ENCODE assay signal across 8 cellular contexts in the genomic region with DNA sequence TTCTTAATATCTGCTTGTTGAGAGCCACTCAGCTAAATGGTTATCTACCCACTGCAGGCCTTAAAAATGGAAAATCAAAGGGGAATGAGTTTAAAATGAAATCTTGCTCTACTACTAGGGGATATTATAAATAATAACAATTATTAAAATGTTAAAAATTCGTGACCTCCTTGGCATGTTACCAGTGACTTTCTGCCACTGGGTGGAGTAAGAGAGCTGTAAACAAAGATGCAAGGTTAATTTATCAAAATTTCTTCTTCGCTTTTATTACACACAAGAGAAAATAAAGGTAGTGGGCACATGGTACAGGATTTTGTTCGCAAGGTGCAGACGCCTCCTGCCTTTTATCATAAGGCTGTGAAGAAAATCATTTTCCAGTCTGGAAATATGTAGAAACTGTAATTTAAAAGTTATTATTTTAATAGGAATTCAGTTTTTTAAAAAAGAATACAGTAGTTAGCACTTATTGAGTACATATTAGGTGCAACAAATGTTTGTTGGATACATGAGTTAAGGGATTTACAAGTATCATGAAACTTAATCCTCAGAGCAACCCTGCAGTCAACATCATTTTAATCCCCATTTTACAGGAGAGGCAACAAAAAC.
A peak's percentile ranks its signal among the peaks of the same experiment; 100 is the strongest.
DNase-seq lines count a peak whose midpoint lies in the region; ATAC-seq and TF ChIP-seq lines count a peak whose summit lies in the region.

No MANE protein-coding gene starts in this region.

- TF ChIP-seq CTCF in brain (conservative IDR thresholded peaks at IDR 0.05) = peak; percentile 82 to 91

- ATAC-seq in HG03565 (IDR thresholded peaks at IDR 0.05; ENCODE audit: unreplicated experiment) (no peak), HG02981 (IDR thresholded peaks at IDR 0.05; ENCODE audit: unreplicated experiment) (no peak)

- DNase-seq in NCI-H146 treated with DMSO at 0.1 percent for 48 hours (lab: John Stamatoyannopoulos, UW; ENCODE audit: unreplicated experiment) = peak; percentile 9
- no peak for DNase-seq in NCI-H146 (lab: John Stamatoyannopoulos, UW)
- DNase-seq in Kasumi-1 (lab: John Stamatoyannopoulos, UW) = peak; percentile 36 to 37
- DNase-seq in myocyte (ENCODE audit: low read depth) = peak; percentile 60
- no peak for DNase-seq in D341Med (ENCODE audit: low spot score)

- H3K27me3 Mint-ChIP-seq in brain = no peaks in the 10 kb centered on the region

- peaks cover 0 to 4% (median 0%) of the 10 kb centered on the region in 5 experiments for H3K9me3 Mint-ChIP-seq in brain

- no peaks in the 10 kb centered on the region for H3K36me3 Mint-ChIP-seq in brain

- no peak overlapping the region for H3K4me3 Mint-ChIP-seq in brain

- H3K4me1 Mint-ChIP-seq in brain = peaks cover 38% of the 10 kb centered on the region

- no peak overlapping the region for H3K27ac Mint-ChIP-seq in brain

Comparison
In these comparisons a context has a peak if more than half of its experiments do, and no peak if none do; other contexts are left out.
1. DNase-seq: peak in NCI-H146 treated with DMSO at 0.1 percent for 48 hours (single experiment), Kasumi-1 (2 of 2) and myocyte (single experiment); none in NCI-H146 (single experiment) and D341Med (single experiment).